ENCODE assay signal across 13 cellular contexts in genomic region chr6:42239333-42239732, GRCh38. TPM values are rescaled to one million over a fixed set of nuclear protein-coding genes. Genes with fewer than 3 reads are reported as not detected.
A peak's percentile ranks its signal among the peaks of the same experiment; 100 is the strongest.
DNase-seq lines count a peak whose midpoint lies in the region; ATAC-seq and TF ChIP-seq lines count a peak whose summit lies in the region.
"Had no signal": no experiment of that assay in that cellular context is flagged by ENCODE, and none has a peak within 500 bp of the region (broad histone marks: within the 10 kb centered on the region; RNA-seq: fewer than 3 reads in every experiment).

No MANE protein-coding gene starts in this region.

- H3K27ac ChIP-seq in lower lobe of right lung, result no peak overlapping the region
- no peak overlapping the region for H3K27ac ChIP-seq in spleen

- peaks cover 45% of the 10 kb centered on the region for H3K36me3 Mint-ChIP-seq in activated CD4-positive, alpha-beta T cell treated with anti-CD3 and anti-CD28 coated beads, Interleukin-2, amount 10 ng/mL, durations not matched to agents 24 days and 14 days (ENCODE audit: low read depth)
- peaks cover 95% of the 10 kb centered on the region for H3K36me3 Mint-ChIP-seq in dendritic cell treated with granulocyte-macrophage colony-stimulating factor and Interleukin-4, amounts not matched to agents 40 ng/mL and 50 ng/mL, for 4 days (ENCODE audit: low read depth)
- H3K36me3 Mint-ChIP-seq: naive B cell had no signal

- intact Hi-C loops in activated CD4-positive, alpha-beta T cell treated with anti-CD3 and anti-CD28 coated beads, Interleukin-2, amount 10 ng/mL, durations not matched to agents 24 days and 14 days (cut with micrococcal nuclease), result no loop called here
- intact Hi-C loops in dendritic cell treated with granulocyte-macrophage colony-stimulating factor and Interleukin-4, amounts not matched to agents 40 ng/mL and 50 ng/mL, for 4 days (cut with micrococcal nuclease), result no loop called here
- intact Hi-C loops in lower lobe of right lung (cut with DNase I), result no loop called here
- intact Hi-C loops in spleen (cut with DNase I; ENCODE audit: low total_unique reads), result no loop called here

- WGBS in spleen, 5 donors, result 93 to 98% (median 96%) methylated on average over 5 of the region's 5 CpGs

- H3K36me3 ChIP-seq in lower lobe of right lung, result peaks cover 34% of the 10 kb centered on the region
- peaks cover 0 to 82% (median 26%) of the 10 kb centered on the region in 6 donors for H3K36me3 ChIP-seq in spleen

- TF ChIP-seq CTCF in lower lobe of right lung (IDR thresholded peaks at IDR 0.05) (no peak), spleen (IDR thresholded peaks at IDR 0.05 in 8 of 11, conservative IDR thresholded peaks at IDR 0.05 in 3 of 11) (no peak)

- H3K27me3 ChIP-seq in lower lobe of right lung (ENCODE audit: low read depth) (no peaks in the 10 kb centered on the region), spleen (replicated peaks in 1 of 7) (no peaks in the 10 kb centered on the region)

- H3K9me3 Mint-ChIP-seq in activated CD4-positive, alpha-beta T cell treated with anti-CD3 and anti-CD28 coated beads, Interleukin-2, amount 10 ng/mL, durations not matched to agents 24 days and 14 days, result no peaks in the 10 kb centered on the region
- no peaks in the 10 kb centered on the region for H3K9me3 Mint-ChIP-seq in dendritic cell treated with granulocyte-macrophage colony-stimulating factor and Interleukin-4, amounts not matched to agents 40 ng/mL and 50 ng/mL, for 4 days
- H3K9me3 Mint-ChIP-seq: activated B cell treated with CpG ODN at 0.5 μM for 24 hours, naive B cell had no signal

- no peaks in the 10 kb centered on the region for H3K4me1 ChIP-seq in lower lobe of right lung
- peaks cover 0 to 14% (median 8%) of the 10 kb centered on the region in 6 donors for H3K4me1 ChIP-seq in spleen

- H3K27ac Mint-ChIP-seq in activated CD4-positive, alpha-beta T cell treated with anti-CD3 and anti-CD28 coated beads, Interleukin-2, amount 10 ng/mL, durations not matched to agents 24 days and 14 days, result peak overlapping the region; percentile 55
- H3K27ac Mint-ChIP-seq in dendritic cell treated with granulocyte-macrophage colony-stimulating factor and Interleukin-4, amounts not matched to agents 40 ng/mL and 50 ng/mL, for 4 days, result peak overlapping the region; percentile 4
- H3K27ac Mint-ChIP-seq: activated B cell treated with CpG ODN at 0.5 μM for 24 hours had no signal

- no peak for TF ChIP-seq POLR2A in spleen (IDR thresholded peaks at IDR 0.05)

- H3K9me3 ChIP-seq in lower lobe of right lung (no peaks in the 10 kb centered on the region), spleen (no peaks in the 10 kb centered on the region)

- ATAC-seq in lower lobe of right lung, result no peak
- no peak for ATAC-seq in GM19328 (IDR thresholded peaks at IDR 0.05; ENCODE audit: unreplicated experiment)

- no peak for DNase-seq in activated CD4-positive, alpha-beta T cell treated with anti-CD3 and anti-CD28 coated beads, Interleukin-2, amount 10 ng/mL, durations not matched to agents 24 days and 14 days
- DNase-seq in activated CD4-positive, alpha-beta T cell treated with anti-CD3 and anti-CD28 coated beads, Interleukin-2, amount 50 U/mL, for 48 hours, result no peak
- DNase-seq in NCI-H524 treated with DMSO at 0.1 percent for 48 hours (lab: John Stamatoyannopoulos, UW), result peak; percentile 56
- DNase-seq in renal cortical epithelial cell (ENCODE audit: low read depth), result peak; percentile 40
- no peak for DNase-seq in lower lobe of right lung
- no peak for DNase-seq in spleen
- DNase-seq: activated B cell treated with CpG ODN at 0.5 μM for 24 hours, caudate nucleus, DND-41, Kasumi-1, naive B cell had no signal

- H3K4me3 Mint-ChIP-seq in activated CD4-positive, alpha-beta T cell treated with anti-CD3 and anti-CD28 coated beads, Interleukin-2, amount 10 ng/mL, durations not matched to agents 24 days and 14 days, result no peak overlapping the region
- H3K4me3 Mint-ChIP-seq in dendritic cell treated with granulocyte-macrophage colony-stimulating factor and Interleukin-4, amounts not matched to agents 40 ng/mL and 50 ng/mL, for 4 days, result no peak overlapping the region
- H3K4me3 Mint-ChIP-seq: activated B cell treated with CpG ODN at 0.5 μM for 24 hours, naive B cell had no signal

- H3K27me3 Mint-ChIP-seq in activated CD4-positive, alpha-beta T cell treated with anti-CD3 and anti-CD28 coated beads, Interleukin-2, amount 10 ng/mL, durations not matched to agents 24 days and 14 days, result no peaks in the 10 kb centered on the region
- no peaks in the 10 kb centered on the region for H3K27me3 Mint-ChIP-seq in dendritic cell treated with granulocyte-macrophage colony-stimulating factor and Interleukin-4, amounts not matched to agents 40 ng/mL and 50 ng/mL, for 4 days
- H3K27me3 Mint-ChIP-seq: activated B cell treated with CpG ODN at 0.5 μM for 24 hours, naive B cell had no signal

- H3K4me3 ChIP-seq in lower lobe of right lung (no peak overlapping the region), spleen (no peak overlapping the region)

- no peaks in the 10 kb centered on the region for H3K4me1 Mint-ChIP-seq in activated CD4-positive, alpha-beta T cell treated with anti-CD3 and anti-CD28 coated beads, Interleukin-2, amount 10 ng/mL, durations not matched to agents 24 days and 14 days
- no peaks in the 10 kb centered on the region for H3K4me1 Mint-ChIP-seq in dendritic cell treated with granulocyte-macrophage colony-stimulating factor and Interleukin-4, amounts not matched to agents 40 ng/mL and 50 ng/mL, for 4 days (ENCODE audit: low read depth)
- H3K4me1 Mint-ChIP-seq: naive B cell had no signal

RNA-seq across cellular contexts. Expression of gene MRPS10, which starts 21.7 kb away (rescaled TPM):
- total RNA-seq in activated CD4-positive, alpha-beta T cell treated with anti-CD3 and anti-CD28 coated beads, Interleukin-2, amount 10 ng/mL, durations not matched to agents 24 days and 14 days, result 49.4 and 50.8 TPM in 2 replicates
- total RNA-seq in renal cortical epithelial cell (56.6 and 88.9 TPM in 2 replicates), lower lobe of right lung (23.6 TPM), spleen (10 to 100 TPM; 25.1 to 32.3 (median 27.7) TPM)
- 10 to 100 TPM; 17.2 to 26.1 (median 18.0) TPM for polyA plus RNA-seq in spleen

RNA-seq across cellular contexts. Expression of gene GUCA1B, which starts 44.6 kb away (rescaled TPM):
- 1.2 and 2.1 TPM in 2 replicates for total RNA-seq in activated CD4-positive, alpha-beta T cell treated with anti-CD3 and anti-CD28 coated beads, Interleukin-2, amount 10 ng/mL, durations not matched to agents 24 days and 14 days
- total RNA-seq in renal cortical epithelial cell (0.55 TPM in 1 of 2 replicates, not detected in the other), lower lobe of right lung (0.80 TPM), spleen (1 to 10 TPM; 1.2 to 2.6 (median 1.9) TPM)
- polyA plus RNA-seq in spleen, result under 1 TPM; 0.70 to 0.87 (median 0.83) TPM

Comparison
In these comparisons a context has a peak if more than half of its experiments do, and no peak if none do; other contexts are left out.
1. DNase-seq: peak in NCI-H524 treated with DMSO at 0.1 percent for 48 hours (single experiment) and renal cortical epithelial cell (single experiment); none in activated CD4-positive, alpha-beta T cell treated with anti-CD3 and anti-CD28 coated beads, Interleukin-2, amount 10 ng/mL, durations not matched to agents 24 days and 14 days (single experiment), activated CD4-positive, alpha-beta T cell treated with anti-CD3 and anti-CD28 coated beads, Interleukin-2, amount 50 U/mL, for 48 hours (0 of 2), lower lobe of right lung (single experiment) and spleen (single experiment).